In genomic region chr15:52117549-52117948, GRCh38 we compare ENCODE assay signal across 1 cellular context.
TF ChIP-seq lines count a peak whose summit lies in the region.

No MANE protein-coding gene starts in this region.

TF ChIP-seq in K562, 482 proteins besides CTCF, POLR2A, EP300 and RAD21 (continued from another document):
- TF ChIP-seq SMC3 (conservative IDR thresholded peaks at IDR 0.05; ENCODE audit: insufficient read depth, low read depth, low read length) (no peak), TFAP4 (CRISPR knock-in tag; IDR thresholded peaks at IDR 0.05; ENCODE audit: borderline replicate concordance) (no peak), MBD1 (CRISPR knock-in tag; IDR thresholded peaks at IDR 0.05) (no peak), ZNF431 (CRISPR knock-in tag; IDR thresholded peaks at IDR 0.05) (no peak), ZNF354B (CRISPR knock-in tag; IDR thresholded peaks at IDR 0.05) (no peak), BRD4 (IDR thresholded peaks at IDR 0.05) (no peak)
- TF ChIP-seq, protein P1, sequence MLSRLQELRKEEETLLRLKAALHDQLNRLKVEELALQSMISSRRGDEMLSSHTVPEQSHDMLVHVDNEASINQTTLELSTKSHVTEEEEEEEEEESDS (CRISPR knock-in tag; IDR thresholded peaks at IDR 0.05): no peak
- TF ChIP-seq, protein P2, sequence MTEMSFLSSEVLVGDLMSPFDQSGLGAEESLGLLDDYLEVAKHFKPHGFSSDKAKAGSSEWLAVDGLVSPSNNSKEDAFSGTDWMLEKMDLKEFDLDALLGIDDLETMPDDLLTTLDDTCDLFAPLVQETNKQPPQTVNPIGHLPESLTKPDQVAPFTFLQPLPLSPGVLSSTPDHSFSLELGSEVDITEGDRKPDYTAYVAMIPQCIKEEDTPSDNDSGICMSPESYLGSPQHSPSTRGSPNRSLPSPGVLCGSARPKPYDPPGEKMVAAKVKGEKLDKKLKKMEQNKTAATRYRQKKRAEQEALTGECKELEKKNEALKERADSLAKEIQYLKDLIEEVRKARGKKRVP (CRISPR knock-in tag; IDR thresholded peaks at IDR 0.05): no peak
- TF ChIP-seq, protein P3, sequence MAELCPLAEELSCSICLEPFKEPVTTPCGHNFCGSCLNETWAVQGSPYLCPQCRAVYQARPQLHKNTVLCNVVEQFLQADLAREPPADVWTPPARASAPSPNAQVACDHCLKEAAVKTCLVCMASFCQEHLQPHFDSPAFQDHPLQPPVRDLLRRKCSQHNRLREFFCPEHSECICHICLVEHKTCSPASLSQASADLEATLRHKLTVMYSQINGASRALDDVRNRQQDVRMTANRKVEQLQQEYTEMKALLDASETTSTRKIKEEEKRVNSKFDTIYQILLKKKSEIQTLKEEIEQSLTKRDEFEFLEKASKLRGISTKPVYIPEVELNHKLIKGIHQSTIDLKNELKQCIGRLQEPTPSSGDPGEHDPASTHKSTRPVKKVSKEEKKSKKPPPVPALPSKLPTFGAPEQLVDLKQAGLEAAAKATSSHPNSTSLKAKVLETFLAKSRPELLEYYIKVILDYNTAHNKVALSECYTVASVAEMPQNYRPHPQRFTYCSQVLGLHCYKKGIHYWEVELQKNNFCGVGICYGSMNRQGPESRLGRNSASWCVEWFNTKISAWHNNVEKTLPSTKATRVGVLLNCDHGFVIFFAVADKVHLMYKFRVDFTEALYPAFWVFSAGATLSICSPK (IDR thresholded peaks at IDR 0.05; ENCODE audit: borderline replicate concordance): no peak
